In genomic region chr5:113195197-113195715, GRCh38 we compare ENCODE assay signal across 17 cellular contexts.
DNase-seq lines count a peak whose midpoint lies in the region; ATAC-seq, FAIRE-seq and TF ChIP-seq lines count a peak whose summit lies in the region.
"Had no signal": no experiment of that assay in that cellular context is flagged by ENCODE, and none has a peak within 500 bp of the region (broad histone marks: within the 10 kb centered on the region; RNA-seq: fewer than 3 reads in every experiment).

No MANE protein-coding gene starts in this region.

- peaks cover 5% of the 10 kb centered on the region for H3K36me3 Mint-ChIP-seq in activated T-cell treated with anti-CD3 and anti-CD28 coated beads, Interleukin-2, amount 50 U/mL, for 4 hours (ENCODE audit: insufficient read depth)
- H3K36me3 Mint-ChIP-seq: CD14-positive monocyte had no signal

- H3K36me3 ChIP-seq in WERI-Rb-1 (peaks cover 100% of the 10 kb centered on the region), right lobe of liver (no peaks in the 10 kb centered on the region)
- H3K36me3 ChIP-seq: HAP-1 had no signal

- H3K27ac ChIP-seq in WERI-Rb-1, result peak overlapping the region; percentile 8; the same call in 1 of the 2 replicates
- peak overlapping the region in 2 of 3 donors; percentile 18 to 68 for H3K27ac ChIP-seq in right lobe of liver

- H3K9me3 ChIP-seq in WERI-Rb-1 (ENCODE audit: severe bottlenecking) (no peaks in the 10 kb centered on the region), right lobe of liver (no peaks in the 10 kb centered on the region)
- H3K9me3 ChIP-seq: HAP-1 had no signal

- no peak for ATAC-seq in right lobe of liver
- no peak for ATAC-seq in GM19324 (IDR thresholded peaks at IDR 0.05; ENCODE audit: low FRiP score, unreplicated experiment)
- ATAC-seq in activated T-cell treated with anti-CD3 and anti-CD28 coated beads, Interleukin-2, amount 50 U/mL, for 4 hours, result no peak
- ATAC-seq in GM19351 (IDR thresholded peaks at IDR 0.05; ENCODE audit: unreplicated experiment), result no peak
- ATAC-seq: CD8-positive, alpha-beta T cell; GM12878; K562 had no signal

- DNase-seq in D721Med (ENCODE audit: insufficient read length, low spot score) (no peak), NCI-H69 (lab: John Stamatoyannopoulos, UW) (peak; percentile 60), WERI-Rb-1 (no peak), right lobe of liver (no peak), superior temporal gyrus (ENCODE audit: extremely low spot score) (no peak)
- no peak for DNase-seq in activated T-cell treated with anti-CD3 and anti-CD28 coated beads, Interleukin-2, amount 50 U/mL, for 4 hours
- DNase-seq: CD8-positive, alpha-beta T cell; COR-L47 had no signal

- FAIRE-seq in D721Med (lab: Jason Lieb, UNC), result peak; percentile 29
- FAIRE-seq: GM12878, GM18507, H1, K562 had no signal

- peaks cover 0 to 57% (median 4%) of the 10 kb centered on the region in 4 donors for H3K4me1 ChIP-seq in right lobe of liver

- H3K9me3 Mint-ChIP-seq in activated T-cell treated with anti-CD3 and anti-CD28 coated beads, Interleukin-2, amount 50 U/mL, for 4 hours, result peaks cover 8% of the 10 kb centered on the region

- no peak for TF ChIP-seq POLR2A in right lobe of liver (IDR thresholded peaks at IDR 0.05)

- TF ChIP-seq CTCF in D721Med (IDR thresholded peaks at IDR 0.05; ENCODE audit: insufficient read depth, missing control alignments), result no peak
- no peak for TF ChIP-seq CTCF in WERI-Rb-1 (IDR thresholded peaks at IDR 0.05; ENCODE audit: low read depth, low read length)
- no peak for TF ChIP-seq CTCF in right lobe of liver (IDR thresholded peaks at IDR 0.05)

- intact Hi-C loops in right lobe of liver (cut with DNase I), result no loop called here

- WGBS in right lobe of liver (ENCODE audit: insufficient coverage, low coverage, low lambda C conversion rate, missing lambda C conversion rate), result 100% methylated on average over 2 of the region's 4 CpGs

- H3K4me1 Mint-ChIP-seq in activated T-cell treated with anti-CD3 and anti-CD28 coated beads, Interleukin-2, amount 50 U/mL, for 4 hours (ENCODE audit: low read depth), result peaks cover 2% of the 10 kb centered on the region
- H3K4me1 Mint-ChIP-seq: B cell had no signal

- no peaks in the 10 kb centered on the region for H3K27me3 ChIP-seq in WERI-Rb-1 (ENCODE audit: insufficient read depth, low read depth, severe bottlenecking)
- H3K27me3 ChIP-seq in right lobe of liver, result no peaks in the 10 kb centered on the region

- H3K27me3 Mint-ChIP-seq in activated T-cell treated with anti-CD3 and anti-CD28 coated beads, Interleukin-2, amount 50 U/mL, for 4 hours (ENCODE audit: low read depth), result no peaks in the 10 kb centered on the region

- no peak overlapping the region for H3K4me3 ChIP-seq in WERI-Rb-1 (ENCODE audit: low read depth, low read length)
- H3K4me3 ChIP-seq in right lobe of liver, result no peak overlapping the region
- H3K4me3 ChIP-seq: GM12878, HAP-1, K562 had no signal

- no peak overlapping the region for H3K4me3 Mint-ChIP-seq in activated T-cell treated with anti-CD3 and anti-CD28 coated beads, Interleukin-2, amount 50 U/mL, for 4 hours
- H3K4me3 Mint-ChIP-seq: B cell; CD14-positive monocyte; CD8-positive, alpha-beta T cell had no signal
